26 cellular contexts compared by ENCODE assay signal in genomic region chr4:29578329-29578728, GRCh38.
"Had no signal": no experiment of that assay in that cellular context is flagged by ENCODE, and none has a peak within 500 bp of the region (broad histone marks: within the 10 kb centered on the region; RNA-seq: fewer than 3 reads in every experiment).

No MANE protein-coding gene starts in this region.

- DNase-seq: activated CD4-positive, alpha-beta T cell treated with anti-CD3 and anti-CD28 coated beads for 48 hours; activated CD4-positive, alpha-beta T cell treated with anti-CD3 and anti-CD28 coated beads, Interleukin-2, amount 50 U/mL, for 4 hours; activated CD4-positive, CD25-positive, alpha-beta regulatory T cell treated with anti-CD3 and anti-CD28 coated beads, Interleukin-2, amount 50 U/mL, for 72 hours; activated CD8-positive, alpha-beta memory T cell treated with anti-CD3 and anti-CD28 coated beads, Interleukin-2, amount 50 U/mL, for 48 hours; activated CD8-positive, alpha-beta T cell treated with anti-CD3 and anti-CD28 coated beads, Interleukin-2, amount 10 ng/mL, durations not matched to agents 7 days and 5 days; activated naive CD4-positive, alpha-beta T cell treated with anti-CD3 and anti-CD28 coated beads, Interleukin-2, amount 50 U/mL, for 16 hours; activated naive CD8-positive, alpha-beta T cell treated with anti-CD3 and anti-CD28 coated beads, Interleukin-2, amount 10 ng/mL, durations not matched to agents 7 days and 5 days; activated T-cell treated with anti-CD3 and anti-CD28 coated beads, Interleukin-2, amount 50 U/mL, for 1 hour; adrenal gland; anterior cingulate cortex; cerebellar nuclear complex; Karpas-422; MM.1S; NCI-H1105 treated with DMSO at 0.1 percent for 48 hours; NCI-H1436 treated with DMSO at 0.1 percent for 48 hours; NCI-H1930; NCI-H2171; NCI-H2227 treated with DMSO at 0.1 percent for 48 hours; NCI-H510A; NCI-H526 treated with DMSO at 0.1 percent for 48 hours; RPMI8226; SW 1271 had no signal

- ATAC-seq: activated CD8-positive, alpha-beta T cell treated with anti-CD3 and anti-CD28 coated beads, Interleukin-2, amount 10 ng/mL, durations not matched to agents 7 days and 5 days; K562; Right ventricle myocardium inferior; SK-N-SH treated with all-trans-retinoic acid at 6 μM for 48 hours; WTC11 had no signal
